ENCODE assay signal across 8 cellular contexts in genomic region chr3:26712211-26713026, GRCh38.
DNase-seq lines count a peak whose midpoint lies in the region; ATAC-seq, FAIRE-seq and TF ChIP-seq lines count a peak whose summit lies in the region.

No MANE protein-coding gene starts in this region.

- H3K4me3 ChIP-seq in astrocyte of the cerebellum (ENCODE audit: low read depth, low read length): no peak overlapping the region
- H3K4me3 ChIP-seq in lower leg skin (ENCODE audit: low read depth, poor library complexity, severe bottlenecking): no peak overlapping the region

- DNase-seq in GM13976 (ENCODE audit: low spot score) (peak; percentile 28), NCI-H1092 treated with DMSO at 0.1 percent for 48 hours (lab: John Stamatoyannopoulos, UW) (peak; percentile 14), astrocyte of the cerebellum (ENCODE audit: low read depth) (peak; percentile 15), iris pigment epithelial cell (ENCODE audit: low read depth) (peak; percentile 10), lower leg skin (ENCODE audit: low spot score in 2 of 2) (no peak)

- 35 to 38% methylated on average over 5 of the region's 5 CpGs for WGBS in lower leg skin, 2 donors

- TF ChIP-seq CTCF in GM13976 (IDR thresholded peaks at IDR 0.05; ENCODE audit: borderline replicate concordance, control extremely low read depth, extremely low read depth, insufficient read depth, missing control alignments) (peak; percentile 36), astrocyte of the cerebellum (IDR thresholded peaks at IDR 0.05; ENCODE audit: low read depth, low read length, missing control alignments) (peak; percentile 57), lower leg skin (IDR thresholded peaks at IDR 0.05) (no peak)

- in situ Hi-C loops in GM13976 (cut with MboI; ENCODE audit: low sequenced_read_pairs, unreplicated experiment) (no loop called here), astrocyte of the cerebellum (cut with HindIII; ENCODE audit: low sequenced_read_pairs) (no loop called here)

- ATAC-seq in HG02678 (IDR thresholded peaks at IDR 0.05; ENCODE audit: unreplicated experiment) (peak; percentile 78), esophagus mucosa (no peak)

- FAIRE-seq in A204.1 (lab: Jason Lieb, UNC): peak; percentile 47

- intact Hi-C loops in lower leg skin (cut with DNase I; ENCODE audit: low total_unique reads): no loop called here

- TF ChIP-seq POLR2A in lower leg skin (IDR thresholded peaks at IDR 0.05): no peak

Comparison
In these comparisons a context has a peak if more than half of its experiments do, and no peak if none do; other contexts are left out.
1. DNase-seq: peak in GM13976 (single experiment), NCI-H1092 treated with DMSO at 0.1 percent for 48 hours (single experiment), astrocyte of the cerebellum (single experiment) and iris pigment epithelial cell (single experiment); none in lower leg skin (0 of 2).
2. CTCF ChIP-seq: peak in GM13976 (single experiment) and astrocyte of the cerebellum (single experiment); none in lower leg skin (0 of 3).